ENCODE assay signal across 8 cellular contexts in genomic region chr19:42279148-42279901, GRCh38. TPM values are rescaled to one million over a fixed set of nuclear protein-coding genes. Genes with fewer than 3 reads are reported as not detected.
DNase-seq lines count a peak whose midpoint lies in the region; ATAC-seq, FAIRE-seq and TF ChIP-seq lines count a peak whose summit lies in the region.

No MANE protein-coding gene starts in this region.

- peak overlapping the region; percentile 87 for H3K27ac ChIP-seq in VCaP
- H3K27ac ChIP-seq in right atrium auricular region: peak overlapping the region; percentile 97 to 99
- peak overlapping the region; percentile 13 to 99 (median 92) for H3K27ac ChIP-seq in skin epidermis
- H3K27ac ChIP-seq in foreskin keratinocyte: no peak overlapping the region

- ATAC-seq in foreskin keratinocyte (no peak), HG03520 (IDR thresholded peaks at IDR 0.05; ENCODE audit: unreplicated experiment) (no peak)

- H3K4me3 ChIP-seq in right atrium auricular region (peak overlapping the region; percentile 81 to 89), skin epidermis (peak overlapping the region; percentile 48 to 77 (median 69))

- TF ChIP-seq CTCF in VCaP (conservative IDR thresholded peaks at IDR 0.05) (no peak), right atrium auricular region (IDR thresholded peaks at IDR 0.05) (no peak), foreskin keratinocyte (conservative IDR thresholded peaks at IDR 0.05) (no peak)

- H3K4me1 ChIP-seq in right atrium auricular region (peaks cover 0 to 84% of the 10 kb centered on the region in 2 donors), foreskin keratinocyte (peaks cover 27% of the 10 kb centered on the region)

- peak; percentile 4; the same call in 1 of the 2 replicates for TF ChIP-seq POLR2A in H54 (IDR thresholded peaks at IDR 0.05; ENCODE audit: low read depth, low read length)

- no peaks in the 10 kb centered on the region for H3K9me3 ChIP-seq in right atrium auricular region

- FAIRE-seq in H54 (lab: Jason Lieb, UNC): no peak

- peaks cover 10% of the 10 kb centered on the region for H3K36me3 ChIP-seq in right atrium auricular region

- DNase-seq in H54 (ENCODE audit: insufficient read length, low spot score) (no peak), right atrium auricular region (ENCODE audit: low spot score) (no peak), NK-92 (lab: John Stamatoyannopoulos, UW; ENCODE audit: unreplicated experiment) (no peak), foreskin keratinocyte (no peak), cerebellum (ENCODE audit: low spot score) (no peak)

- no peaks in the 10 kb centered on the region for H3K27me3 ChIP-seq in right atrium auricular region
- no peaks in the 10 kb centered on the region for H3K27me3 ChIP-seq in foreskin keratinocyte

RNA-seq across cellular contexts. Expression of gene CIC, which starts 10.3 kb away (rescaled TPM):
- total RNA-seq in right atrium auricular region (10 to 100 TPM; 27.4 to 53.5 TPM), foreskin keratinocyte (37.4 and 40.7 TPM in 2 replicates), cerebellum (24.0 TPM)
- 32.2 and 36.1 TPM in 2 replicates for polyA plus RNA-seq in foreskin keratinocyte

RNA-seq across cellular contexts. Expression of gene PRR19, which starts 22.6 kb away (rescaled TPM):
- under 1 TPM in 1 of 2 donors, not detected in 1; 0.59 TPM for total RNA-seq in right atrium auricular region
- 1.4 and 1.5 TPM in 2 replicates for total RNA-seq in foreskin keratinocyte
- polyA plus RNA-seq in foreskin keratinocyte: 2.3 TPM in 2 replicates
- 1.4 TPM for total RNA-seq in cerebellum

RNA-seq across cellular contexts. Expression of gene PAFAH1B3, which starts 23.1 kb away (rescaled TPM):
- total RNA-seq in right atrium auricular region: 1 to 10 TPM; 2.2 to 8.2 TPM
- total RNA-seq in foreskin keratinocyte: 71.9 and 82.9 TPM in 2 replicates
- polyA plus RNA-seq in foreskin keratinocyte: 106 and 121 TPM in 2 replicates
- 83.7 TPM for total RNA-seq in cerebellum

RNA-seq across cellular contexts. Expression of gene ERF, which starts 24.4 kb away (rescaled TPM):
- total RNA-seq in right atrium auricular region (10 to 100 TPM; 26.8 to 34.9 TPM), foreskin keratinocyte (83.9 and 91.9 TPM in 2 replicates), cerebellum (9.2 TPM)
- 87.6 and 96.7 TPM in 2 replicates for polyA plus RNA-seq in foreskin keratinocyte

RNA-seq across cellular contexts. Expression of gene TMEM145, which starts 33.8 kb away (rescaled TPM):
- total RNA-seq in right atrium auricular region: under 1 TPM in 1 of 2 donors, not detected in 1; 0.94 TPM
- total RNA-seq in foreskin keratinocyte: not detected in 2 replicates
- polyA plus RNA-seq in foreskin keratinocyte: 0.04 TPM in 1 of 2 replicates, not detected in the other
- total RNA-seq in cerebellum: 40.8 TPM
